Comparison of ENCODE assay signal across 21 cellular contexts in the genomic region with DNA sequence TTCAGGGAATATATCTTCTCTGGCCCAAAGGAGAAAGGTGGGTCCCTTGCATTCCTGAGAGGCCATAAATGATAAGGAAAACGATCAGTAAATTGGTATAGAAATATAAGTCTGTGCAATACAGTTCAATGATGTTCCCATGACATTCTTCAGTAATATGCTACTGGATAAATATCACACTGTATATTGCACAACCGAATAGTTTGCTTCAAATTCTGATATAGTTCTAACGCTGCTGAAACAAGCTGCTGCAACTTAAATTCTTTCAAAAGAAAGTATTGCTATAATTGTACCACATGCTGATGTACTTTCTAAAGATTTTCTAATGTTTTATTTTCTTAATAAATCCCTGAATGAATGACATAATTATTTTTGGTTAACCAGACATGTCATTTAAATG. TPM values are rescaled to one million over a fixed set of nuclear protein-coding genes. Genes with fewer than 3 reads are reported as not detected.
"Had no signal": no experiment of that assay in that cellular context is flagged by ENCODE, and none has a peak within 500 bp of the region (broad histone marks: within the 10 kb centered on the region; RNA-seq: fewer than 3 reads in every experiment).

No MANE protein-coding gene starts in this region.

- H3K36me3 ChIP-seq: esophagus squamous epithelium, transverse colon had no signal

- H3K27ac ChIP-seq: body of pancreas, hepatocyte had no signal

- FAIRE-seq: small intestine, TTC549 had no signal

- DNase-seq: activated CD4-positive, alpha-beta T cell treated with anti-CD3 and anti-CD28 coated beads, Interleukin-2, amount 10 ng/mL, durations not matched to agents 7 days and 5 days; activated CD4-positive, CD25-positive, alpha-beta regulatory T cell; activated CD8-positive, alpha-beta memory T cell treated with anti-CD3 and anti-CD28 coated beads, Interleukin-2, amount 50 U/mL, for 48 hours; activated gamma-delta T cell; activated T-cell treated with anti-CD3 and anti-CD28 coated beads, Interleukin-2, amount 50 U/mL, for 72 hours; amygdala; body of pancreas; caudate nucleus; cortex of kidney; effector CD4-positive, alpha-beta T cell; esophagus squamous epithelium; nucleus accumbens; small intestine; stimulated activated CD4-positive, alpha-beta T cell treated with anti-CD3 and anti-CD28 coated beads, Interleukin-4, amount 100 ng/mL, for 24 hours; stimulated activated naive CD4-positive, alpha-beta T cell; substantia nigra; transverse colon had no signal

- H3K9me3 ChIP-seq: body of pancreas, esophagus squamous epithelium, transverse colon had no signal

- H3K27me3 ChIP-seq: body of pancreas, esophagus squamous epithelium, hepatocyte, transverse colon had no signal

- H3K4me3 ChIP-seq: body of pancreas, hepatocyte, transverse colon had no signal

- ATAC-seq: activated naive CD4-positive, alpha-beta T cell treated with anti-CD3 and anti-CD28 coated beads, Interleukin-2, amount 50 U/mL, for 72 hours; activated T-cell treated with anti-CD3 and anti-CD28 coated beads, Interleukin-2, amount 50 U/mL, for 72 hours; body of pancreas had no signal

- H3K79me2 ChIP-seq: hepatocyte had no signal

- H2AFZ ChIP-seq: hepatocyte had no signal

RNA-seq across cellular contexts. Expression of a gene that starts 44.7 kb away (rescaled TPM):
- total RNA-seq: activated CD4-positive, alpha-beta T cell treated with anti-CD3 and anti-CD28 coated beads, Interleukin-2, amount 10 ng/mL, durations not matched to agents 7 days and 5 days; activated naive CD4-positive, alpha-beta T cell treated with anti-CD3 and anti-CD28 coated beads, Interleukin-2, amount 50 U/mL, for 72 hours; activated T-cell treated with anti-CD3 and anti-CD28 coated beads, Interleukin-2, amount 50 U/mL, for 72 hours had no signal
- polyA plus RNA-seq: keratinocyte had no signal
